ENCODE assay signal across 23 cellular contexts in genomic region chr22:29334696-29335344, GRCh38. TPM values are rescaled to one million over a fixed set of nuclear protein-coding genes. Genes with fewer than 3 reads are reported as not detected.
A peak's percentile ranks its signal among the peaks of the same experiment; 100 is the strongest.
DNase-seq lines count a peak whose midpoint lies in the region; ATAC-seq and TF ChIP-seq lines count a peak whose summit lies in the region.
"Had no signal": no experiment of that assay in that cellular context is flagged by ENCODE, and none has a peak within 500 bp of the region (broad histone marks: within the 10 kb centered on the region; RNA-seq: fewer than 3 reads in every experiment).

No MANE protein-coding gene starts in this region.

- no peaks in the 10 kb centered on the region for H3K9me3 ChIP-seq in ascending aorta
- H3K9me3 ChIP-seq: heart left ventricle, neutrophil, SK-N-SH, suprapubic skin, uterus had no signal

- H3K9me3 Mint-ChIP-seq in nephron progenitor cell, result no peaks in the 10 kb centered on the region
- H3K9me3 Mint-ChIP-seq: activated naive CD4-positive, alpha-beta T cell treated with anti-CD3 and anti-CD28 coated beads, Interleukin-2, amount 10 ng/mL, durations not matched to agents 7 days and 5 days; activated T-cell treated with anti-CD3 and anti-CD28 coated beads, Interleukin-2, amount 50 U/mL, for 72 hours; memory B cell had no signal

- peak; percentile 77 for DNase-seq in NCI-H2029 (lab: John Stamatoyannopoulos, UW)
- DNase-seq in nephron progenitor cell, result no peak
- no peak for DNase-seq in ascending aorta (ENCODE audit: low spot score in 2 of 2)
- DNase-seq in HK-2 (ENCODE audit: unreplicated experiment), result no peak
- no peak for DNase-seq in globus pallidus (ENCODE audit: low spot score)
- DNase-seq: activated CD4-positive, alpha-beta T cell treated with anti-CD3 and anti-CD28 coated beads for 4 hours; activated naive CD4-positive, alpha-beta T cell treated with anti-CD3 and anti-CD28 coated beads, Interleukin-2, amount 10 ng/mL, durations not matched to agents 7 days and 5 days; activated T-cell treated with anti-CD3 and anti-CD28 coated beads, Interleukin-2, amount 50 U/mL, for 72 hours; GDM1; heart left ventricle; IMR-90; NCI-H1417 treated with DMSO at 0.1 percent for 48 hours; NCI-H2107; SK-N-SH; uterus had no signal

- H3K27ac Mint-ChIP-seq in nephron progenitor cell, result peak overlapping the region; percentile 72
- H3K27ac Mint-ChIP-seq: activated naive CD4-positive, alpha-beta T cell treated with anti-CD3 and anti-CD28 coated beads, Interleukin-2, amount 10 ng/mL, durations not matched to agents 7 days and 5 days; activated T-cell treated with anti-CD3 and anti-CD28 coated beads, Interleukin-2, amount 50 U/mL, for 72 hours had no signal

- H3K4me1 Mint-ChIP-seq in nephron progenitor cell, result peaks cover 53% of the 10 kb centered on the region
- H3K4me1 Mint-ChIP-seq: activated naive CD4-positive, alpha-beta T cell treated with anti-CD3 and anti-CD28 coated beads, Interleukin-2, amount 10 ng/mL, durations not matched to agents 7 days and 5 days had no signal

- H3K27ac ChIP-seq in C4-2B, result peak overlapping the region; percentile 88
- H3K27ac ChIP-seq in angular gyrus (ENCODE audit: low read depth, low read length), result peak overlapping the region; percentile 44
- no peak overlapping the region for H3K27ac ChIP-seq in ascending aorta
- H3K27ac ChIP-seq: heart left ventricle, neutrophil, skin epidermis, suprapubic skin, uterus had no signal

- ATAC-seq in HG03135 (IDR thresholded peaks at IDR 0.05; ENCODE audit: unreplicated experiment), result no peak
- ATAC-seq: activated T-cell treated with anti-CD3 and anti-CD28 coated beads, Interleukin-2, amount 50 U/mL, for 72 hours; heart left ventricle had no signal

- intact Hi-C loops in ascending aorta (cut with DNase I), result no loop called here

- peaks cover 53 to 90% of the 10 kb centered on the region in 2 donors for H3K36me3 ChIP-seq in ascending aorta
- H3K36me3 ChIP-seq: uterus had no signal

- no peaks in the 10 kb centered on the region for H3K27me3 Mint-ChIP-seq in nephron progenitor cell (ENCODE audit: low read depth, poor library complexity)
- H3K27me3 Mint-ChIP-seq: activated naive CD4-positive, alpha-beta T cell treated with anti-CD3 and anti-CD28 coated beads, Interleukin-2, amount 10 ng/mL, durations not matched to agents 7 days and 5 days; memory B cell had no signal

- no peak overlapping the region for H3K4me3 ChIP-seq in ascending aorta
- H3K4me3 ChIP-seq: heart left ventricle, skin epidermis, suprapubic skin, uterus had no signal

- H3K27me3 ChIP-seq in ascending aorta, result no peaks in the 10 kb centered on the region
- H3K27me3 ChIP-seq: heart left ventricle, neutrophil, suprapubic skin, uterus had no signal

- H3K36me3 Mint-ChIP-seq in nephron progenitor cell (ENCODE audit: low read depth), result peaks cover 41% of the 10 kb centered on the region

- H3K4me1 ChIP-seq in ascending aorta, result no peaks in the 10 kb centered on the region
- H3K4me1 ChIP-seq: uterus had no signal

- H3K4me3 Mint-ChIP-seq in nephron progenitor cell, result no peak overlapping the region
- H3K4me3 Mint-ChIP-seq: activated naive CD4-positive, alpha-beta T cell treated with anti-CD3 and anti-CD28 coated beads, Interleukin-2, amount 10 ng/mL, durations not matched to agents 7 days and 5 days; activated T-cell treated with anti-CD3 and anti-CD28 coated beads, Interleukin-2, amount 50 U/mL, for 72 hours; memory B cell had no signal

- TF ChIP-seq CTCF in C4-2B (conservative IDR thresholded peaks at IDR 0.05) (no peak), nephron progenitor cell (IDR thresholded peaks at IDR 0.05) (no peak), ascending aorta (IDR thresholded peaks at IDR 0.05) (no peak)

RNA-seq across cellular contexts. Expression of gene RASL10A, which starts 19.3 kb away (rescaled TPM):
- not detected for total RNA-seq in ascending aorta
- total RNA-seq: IMR-90, NCI-H460 had no signal

RNA-seq across cellular contexts. Expression of gene GAS2L1, which starts 28.4 kb away (rescaled TPM):
- 99.3 TPM for total RNA-seq in ascending aorta

RNA-seq across cellular contexts. Expression of gene AP1B1, which starts 53.5 kb away (rescaled TPM):
- 86.4 TPM for total RNA-seq in ascending aorta

Comparison
In these comparisons a context has a peak if more than half of its experiments do, and no peak if none do; other contexts are left out.
1. H3K27ac ChIP-seq: peak in C4-2B (single experiment) and angular gyrus (single experiment); none in ascending aorta (0 of 2).